In genomic region chr22:31626427-31627150, GRCh38 we compare ENCODE assay signal across 1 cellular context.
TF ChIP-seq lines count a peak whose summit lies in the region.

No MANE protein-coding gene starts in this region.

TF ChIP-seq in K562, 482 proteins besides CTCF, POLR2A, EP300 and RAD21 (continued from another document and continues in another):
- TF ChIP-seq ZBTB34 (CRISPR knock-in tag; IDR thresholded peaks at IDR 0.05) (0 out of 2 replicates have a peak, but pooled peaks have one; percentile 11), RBM39 (optimal IDR thresholded peaks at IDR 0.05; ENCODE audit: low read depth, low read length) (no peak), ZNF282 (CRISPR knock-in tag; IDR thresholded peaks at IDR 0.05) (no peak), ATF7 (IDR thresholded peaks at IDR 0.05) (peak; percentile 43), ZNF175 (CRISPR knock-in tag; IDR thresholded peaks at IDR 0.05; ENCODE audit: low read depth) (peak; percentile 71; the same call in 1 of the 2 replicates), CBFA2T3 (IDR thresholded peaks at IDR 0.05) (peak; percentile 98), RFX7 (CRISPR knock-in tag; IDR thresholded peaks at IDR 0.05) (no peak), GATAD2B (IDR thresholded peaks at IDR 0.05; ENCODE audit: borderline replicate concordance) (peak; percentile 65), CCNT2 (IDR thresholded peaks at IDR 0.05; ENCODE audit: borderline replicate concordance, extremely low read depth, insufficient read length, low read depth, low read length) (peak; percentile 88), SUPT5H (IDR thresholded peaks at IDR 0.05) (0 out of 2 replicates have a peak, but pooled peaks have one; percentile 25), WHSC1 (IDR thresholded peaks at IDR 0.05; ENCODE audit: low read length) (no peak), L3MBTL2 (IDR thresholded peaks at IDR 0.05) (peak; percentile 62; the same call in 1 of the 2 replicates), TAF1 (IDR thresholded peaks at IDR 0.05; ENCODE audit: control insufficient read depth, extremely low read depth, insufficient read depth, low read length, severe bottlenecking) (peak; percentile 34), YBX1 (IDR thresholded peaks at IDR 0.05) (no peak), MAFG (tag; conservative IDR thresholded peaks at IDR 0.05) (0 out of 2 replicates have a peak, but pooled peaks have one; percentile 17), ZNF780A (CRISPR knock-in tag; IDR thresholded peaks at IDR 0.05) (no peak), SFPQ (IDR thresholded peaks at IDR 0.05; ENCODE audit: low read depth, low read length) (no peak), LEF1 (IDR thresholded peaks at IDR 0.05) (peak; percentile 79), SMARCC2 (IDR thresholded peaks at IDR 0.05; ENCODE audit: low read depth) (peak; percentile 77), RBM25 (IDR thresholded peaks at IDR 0.05; ENCODE audit: low read depth, low read length, severe bottlenecking) (no peak), RBFOX2 (IDR thresholded peaks at IDR 0.05; ENCODE audit: low read depth, low read length) (peak; percentile 21), ZNF140 (CRISPR knock-in tag; IDR thresholded peaks at IDR 0.05) (no peak), ZNF75A (CRISPR knock-in tag; IDR thresholded peaks at IDR 0.05) (no peak), PRMT5 (CRISPR knock-in tag; IDR thresholded peaks at IDR 0.05) (no peak), JUND (IDR thresholded peaks at IDR 0.05; ENCODE audit: borderline replicate concordance, low read depth, low read length) (peak; percentile 24; the same call in 1 of the 2 replicates), JUND (tag; IDR thresholded peaks at IDR 0.05; ENCODE audit: borderline replicate concordance, low read depth, low read length) (peak; percentile 14; the same call in 1 of the 3 replicates), NFE2 (IDR thresholded peaks at IDR 0.05; ENCODE audit: low read depth) (0 out of 2 replicates have a peak, but pooled peaks have one; percentile 29), SOX6 (IDR thresholded peaks at IDR 0.05) (peak; percentile 94), RBM17 (IDR thresholded peaks at IDR 0.05; ENCODE audit: borderline replicate concordance, low read depth, low read length) (no peak), PATZ1 (CRISPR knock-in tag; IDR thresholded peaks at IDR 0.05; ENCODE audit: borderline replicate concordance) (no peak), FOXM1 (IDR thresholded peaks at IDR 0.05; ENCODE audit: low read depth) (peak; percentile 90), FOXM1 (CRISPR knock-in tag; IDR thresholded peaks at IDR 0.05; ENCODE audit: low read depth) (no peak), ZBTB11 (CRISPR knock-in tag; IDR thresholded peaks at IDR 0.05) (peak in 1 of 3 experiments; percentile 65; a peak in 2 of 6 replicates), THRA (IDR thresholded peaks at IDR 0.05) (no peak), NCOR1 (IDR thresholded peaks at IDR 0.05) (peak; percentile 97), CEBPG (CRISPR knock-in tag; IDR thresholded peaks at IDR 0.05) (peak; percentile 83), CEBPG (tag; conservative IDR thresholded peaks at IDR 0.05 in 1 of 2, IDR thresholded peaks at IDR 0.05 in 1 of 2) (no peak), ZBED1 (IDR thresholded peaks at IDR 0.05) (no peak), MLLT1 (IDR thresholded peaks at IDR 0.05) (0 out of 4 replicates have a peak, but pooled peaks of 1 of the 2 experiments have one; percentile 44), CREB1 (IDR thresholded peaks at IDR 0.05) (peak; percentile 58), CREB1 (CRISPR knock-in tag; IDR thresholded peaks at IDR 0.05) (no peak), SRSF7 (optimal IDR thresholded peaks at IDR 0.05; ENCODE audit: low read depth, low read length) (no peak), MAFF (IDR thresholded peaks at IDR 0.05; ENCODE audit: low read length) (no peak), DMBX1 (CRISPR knock-in tag; IDR thresholded peaks at IDR 0.05; ENCODE audit: borderline replicate concordance) (peak; percentile 89), ZNF224 (CRISPR knock-in tag; IDR thresholded peaks at IDR 0.05) (no peak), NR4A1 (CRISPR knock-in tag; IDR thresholded peaks at IDR 0.05) (no peak), NR4A1 (tag; IDR thresholded peaks at IDR 0.05) (no peak; the same call in 1 of the 2 replicates), SETDB1 (IDR thresholded peaks at IDR 0.05; ENCODE audit: low read length) (no peak), NONO (IDR thresholded peaks at IDR 0.05; ENCODE audit: low read depth in 2 of 2, low read length in 1 of 2) (peak in 1 of 2 experiments; percentile 80; a peak in 1 of 4 replicates), HNRNPL (IDR thresholded peaks at IDR 0.05; ENCODE audit: low read depth, low read length) (no peak), CXXC5 (CRISPR knock-in tag; IDR thresholded peaks at IDR 0.05) (peak; percentile 60), NFIC (IDR thresholded peaks at IDR 0.05) (peak; percentile 94), PCBP1 (IDR thresholded peaks at IDR 0.05; ENCODE audit: low read depth, low read length, poor library complexity, severe bottlenecking) (no peak), MEF2A (IDR thresholded peaks at IDR 0.05; ENCODE audit: control insufficient read depth, low read depth, low read length) (no peak; the same call in 1 of the 2 replicates), DACH1 (IDR thresholded peaks at IDR 0.05; ENCODE audit: partially characterized antibody) (no peak), HDAC3 (IDR thresholded peaks at IDR 0.05; ENCODE audit: borderline replicate concordance, partially characterized antibody) (peak; percentile 89), NFATC3 (IDR thresholded peaks at IDR 0.05) (peak; percentile 80; the same call in 1 of the 2 replicates), TRIM24 (IDR thresholded peaks at IDR 0.05) (peak; percentile 90), PTRF (tag; IDR thresholded peaks at IDR 0.05) (no peak), PHB2 (IDR thresholded peaks at IDR 0.05; ENCODE audit: low read depth) (peak; percentile 94), CC2D1A (IDR thresholded peaks at IDR 0.05) (peak; percentile 95; the same call in 1 of the 2 replicates), ZBTB7A (IDR thresholded peaks at IDR 0.05; ENCODE audit: borderline replicate concordance, control insufficient read depth, low read depth, low read length) (peak; percentile 83; the same call in 1 of the 2 replicates), CHAMP1 (IDR thresholded peaks at IDR 0.05) (peak; percentile 83; the same call in 1 of the 2 replicates), TCFL5 (CRISPR knock-in tag; conservative IDR thresholded peaks at IDR 0.05) (no peak), ZKSCAN1 (IDR thresholded peaks at IDR 0.05; ENCODE audit: low read depth, low read length) (no peak), SRSF9 (IDR thresholded peaks at IDR 0.05; ENCODE audit: borderline replicate concordance, low read depth, low read length) (no peak), ZKSCAN8 (CRISPR knock-in tag; IDR thresholded peaks at IDR 0.05) (peak; percentile 70; the same call in 1 of the 2 replicates)
